7 cellular contexts compared by ENCODE assay signal in the genomic region with DNA sequence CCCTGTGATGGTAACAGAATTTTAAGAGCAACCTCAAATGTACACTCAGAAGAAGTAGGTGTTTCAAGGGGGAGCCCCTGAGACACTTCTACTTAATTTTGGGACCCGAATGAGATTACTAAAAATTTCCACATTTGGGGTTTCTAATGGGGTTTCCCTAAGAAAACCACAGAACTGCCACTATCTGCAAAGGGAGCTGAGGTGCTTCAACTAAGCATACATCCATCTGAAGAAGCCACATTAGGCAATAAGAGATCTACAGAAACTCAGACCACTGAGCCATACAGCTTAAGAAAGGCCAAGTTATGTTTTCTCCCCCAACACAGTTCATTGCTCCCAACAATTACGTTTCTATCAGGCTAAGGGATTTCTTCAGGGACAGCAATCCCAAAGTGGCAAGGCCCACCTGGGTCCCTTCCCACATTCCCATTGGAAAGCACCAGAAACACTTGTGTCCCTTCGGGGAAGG. TPM values are rescaled to one million over a fixed set of nuclear protein-coding genes. Genes with fewer than 3 reads are reported as not detected.
DNase-seq lines count a peak whose midpoint lies in the region; ATAC-seq lines count a peak whose summit lies in the region.

No MANE protein-coding gene starts in this region.

- H3K27me3 Mint-ChIP-seq in activated naive CD8-positive, alpha-beta T cell treated with anti-CD3 and anti-CD28 coated beads, Interleukin-2, amount 50 U/mL, for 24 hours, result no peaks in the 10 kb centered on the region
- no peaks in the 10 kb centered on the region for H3K27me3 Mint-ChIP-seq in naive thymus-derived CD8-positive, alpha-beta T cell

- POLR2A ChIA-PET in naive thymus-derived CD8-positive, alpha-beta T cell (lab: Charles Lee), result interaction anchor here (1.1 to 1.9 kb wide), 2 partner anchors 42 to 56 kb away, joined by 3 to 6 read pairs; no protein-coding TSS in a partner anchor

- DNase-seq in activated naive CD8-positive, alpha-beta T cell treated with anti-CD3 and anti-CD28 coated beads, Interleukin-2, amount 50 U/mL, for 24 hours, result no peak
- peak in 1 of 10 donors; percentile 28 for DNase-seq in naive thymus-derived CD8-positive, alpha-beta T cell
- DNase-seq in epidermal melanocyte (ENCODE audit: insufficient read length, low spot score) (no peak), GM19240 (ENCODE audit: insufficient read length, low spot score) (no peak)

- H3K36me3 Mint-ChIP-seq in activated naive CD8-positive, alpha-beta T cell treated with anti-CD3 and anti-CD28 coated beads, Interleukin-2, amount 50 U/mL, for 24 hours (ENCODE audit: low read depth), result peaks cover 98% of the 10 kb centered on the region
- H3K36me3 Mint-ChIP-seq in naive thymus-derived CD8-positive, alpha-beta T cell, result peaks cover 0 to 39% (median 8%) of the 10 kb centered on the region in 3 donors

- peaks cover 63% of the 10 kb centered on the region for H3K4me1 Mint-ChIP-seq in activated naive CD8-positive, alpha-beta T cell treated with anti-CD3 and anti-CD28 coated beads, Interleukin-2, amount 50 U/mL, for 24 hours
- H3K4me1 Mint-ChIP-seq in naive thymus-derived CD8-positive, alpha-beta T cell, result peaks cover 56 to 98% (median 92%) of the 10 kb centered on the region in 4 donors

- H3K4me3 Mint-ChIP-seq in activated naive CD8-positive, alpha-beta T cell treated with anti-CD3 and anti-CD28 coated beads, Interleukin-2, amount 50 U/mL, for 24 hours, result peak overlapping the region; percentile 99
- peak overlapping the region in 9 of 10 donors; percentile 24 to 71 (median 59) for H3K4me3 Mint-ChIP-seq in naive thymus-derived CD8-positive, alpha-beta T cell

- H3K27ac Mint-ChIP-seq in activated naive CD8-positive, alpha-beta T cell treated with anti-CD3 and anti-CD28 coated beads, Interleukin-2, amount 50 U/mL, for 24 hours, result peak overlapping the region; percentile 94
- peak overlapping the region; percentile 6 to 93 (median 82) for H3K27ac Mint-ChIP-seq in naive thymus-derived CD8-positive, alpha-beta T cell

- ATAC-seq in GM18907 (IDR thresholded peaks at IDR 0.05; ENCODE audit: unreplicated experiment) (peak; percentile 44), HG03039 (IDR thresholded peaks at IDR 0.05; ENCODE audit: unreplicated experiment) (peak; percentile 40), GM21576 (IDR thresholded peaks at IDR 0.05; ENCODE audit: unreplicated experiment) (no peak)
- ATAC-seq in activated naive CD8-positive, alpha-beta T cell treated with anti-CD3 and anti-CD28 coated beads, Interleukin-2, amount 50 U/mL, for 24 hours, result peak; percentile 70
- peak; percentile 38 to 57 for ATAC-seq in naive thymus-derived CD8-positive, alpha-beta T cell

- no peaks in the 10 kb centered on the region for H3K9me3 Mint-ChIP-seq in activated naive CD8-positive, alpha-beta T cell treated with anti-CD3 and anti-CD28 coated beads, Interleukin-2, amount 50 U/mL, for 24 hours
- H3K9me3 Mint-ChIP-seq in naive thymus-derived CD8-positive, alpha-beta T cell, result no peaks in the 10 kb centered on the region

RNA-seq across cellular contexts. Expression of a gene that starts 5.2 kb away (rescaled TPM):
- total RNA-seq in naive thymus-derived CD8-positive, alpha-beta T cell, result 10 to 100 TPM; 14.8 to 17.7 TPM
- polyA plus RNA-seq in naive thymus-derived CD8-positive, alpha-beta T cell, result 10 to 100 TPM in 1 of 3 donors, 1 to 10 TPM in 2; 8.0 to 15.4 (median 8.2) TPM

RNA-seq across cellular contexts. Expression of a gene that starts 21.6 kb away (rescaled TPM):
- under 1 TPM; 0.16 to 0.22 TPM for total RNA-seq in naive thymus-derived CD8-positive, alpha-beta T cell
- under 1 TPM in 2 of 3 donors, not detected in 1; 0.30 to 0.50 TPM for polyA plus RNA-seq in naive thymus-derived CD8-positive, alpha-beta T cell
